11 cellular contexts compared by ENCODE assay signal in the genomic region with DNA sequence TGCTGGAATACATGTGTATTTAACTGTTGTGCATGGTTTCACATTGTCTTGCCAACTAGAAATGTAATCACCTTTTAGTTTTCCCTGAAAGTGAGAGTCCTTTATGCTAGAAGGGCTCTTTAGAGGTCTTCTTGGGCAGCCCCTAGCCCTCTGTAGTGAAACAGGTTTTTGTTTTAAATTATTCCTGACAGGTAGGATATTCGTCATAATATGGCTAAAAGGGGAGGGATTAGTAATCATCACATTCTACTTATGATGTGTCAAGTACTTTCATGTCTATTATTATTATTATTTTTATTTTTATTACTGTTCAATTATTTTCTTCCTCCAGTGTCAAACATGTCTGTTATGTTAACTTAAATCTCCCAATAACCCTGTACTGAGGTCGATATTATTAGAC. TPM values are rescaled to one million over a fixed set of nuclear protein-coding genes. Genes with fewer than 3 reads are reported as not detected.
DNase-seq lines count a peak whose midpoint lies in the region; ATAC-seq and TF ChIP-seq lines count a peak whose summit lies in the region.
"Had no signal": no experiment of that assay in that cellular context is flagged by ENCODE, and none has a peak within 500 bp of the region (broad histone marks: within the 10 kb centered on the region; RNA-seq: fewer than 3 reads in every experiment).

No MANE protein-coding gene starts in this region.

- peaks cover 0 to 7% of the 10 kb centered on the region in 2 donors for H3K4me1 ChIP-seq in breast epithelium
- peaks cover 0 to 94% (median 38%) of the 10 kb centered on the region in 4 donors for H3K4me1 ChIP-seq in tibial artery

- peak overlapping the region; percentile 29 to 38 for H3K27ac ChIP-seq in breast epithelium
- H3K27ac ChIP-seq in tibial artery = peak overlapping the region; percentile 76 to 81

- peaks cover 31% of the 10 kb centered on the region for H3K4me1 Mint-ChIP-seq in MCF 10A (ENCODE audit: insufficient read depth, unreplicated experiment)
- peaks cover 44% of the 10 kb centered on the region for H3K4me1 Mint-ChIP-seq in T-helper 17 cell
- peaks cover 97 to 98% of the 10 kb centered on the region in 2 donors for H3K4me1 Mint-ChIP-seq in immature natural killer cell

- BruUV-seq in MCF 10A (replicated peaks; lab: Mats Ljungman, UMichigan) = no TSS peak

- ATAC-seq in T-helper 17 cell (no peak), GM21447 (IDR thresholded peaks at IDR 0.05; ENCODE audit: unreplicated experiment) (no peak), GM19455 (IDR thresholded peaks at IDR 0.05; ENCODE audit: unreplicated experiment) (no peak)
- ATAC-seq: body of pancreas had no signal

- no peaks in the 10 kb centered on the region for H3K27me3 Mint-ChIP-seq in MCF 10A (ENCODE audit: insufficient read depth, unreplicated experiment)
- H3K27me3 Mint-ChIP-seq in T-helper 17 cell = no peaks in the 10 kb centered on the region
- peaks cover under 1 to 7% (median 2%) of the 10 kb centered on the region in 3 donors for H3K27me3 Mint-ChIP-seq in immature natural killer cell (ENCODE audit: low read depth in 3 of 3)

- intact Hi-C loops in breast epithelium (cut with DNase I; ENCODE audit: low total_unique reads) (no loop called here), MCF 10A (cut with micrococcal nuclease) (no loop called here), tibial artery (cut with DNase I; ENCODE audit: low total_unique reads) (loop anchor here (10.0 kb wide), 1 partner anchor 58 kb away; no protein-coding TSS in a partner anchor)

- TF ChIP-seq POLR2A in breast epithelium (IDR thresholded peaks at IDR 0.05) = no peak
- TF ChIP-seq POLR2A in erythroblast (IDR thresholded peaks at IDR 0.05; ENCODE audit: low read length) = no peak

- no peaks in the 10 kb centered on the region for H3K36me3 ChIP-seq in breast epithelium
- no peaks in the 10 kb centered on the region for H3K36me3 ChIP-seq in tibial artery

- H3K4me3 Mint-ChIP-seq in MCF 10A (ENCODE audit: unreplicated experiment) = no peak overlapping the region
- no peak overlapping the region for H3K4me3 Mint-ChIP-seq in T-helper 17 cell
- H3K4me3 Mint-ChIP-seq in immature natural killer cell = peak overlapping the region in 4 of 5 donors; percentile 23 to 79 (median 70)
- H3K4me3 Mint-ChIP-seq: mesothelial cell of epicardium had no signal

- H3K27ac Mint-ChIP-seq in MCF 10A (ENCODE audit: low read depth, unreplicated experiment) (no peak overlapping the region), T-helper 17 cell (peak overlapping the region; percentile 77), immature natural killer cell (peak overlapping the region; percentile 92 to 96 (median 94))

- TF ChIP-seq CTCF in breast epithelium (IDR thresholded peaks at IDR 0.05) (no peak), MCF 10A (IDR thresholded peaks at IDR 0.05; ENCODE audit: unreplicated experiment) (no peak), tibial artery (IDR thresholded peaks at IDR 0.05) (no peak)

- no peak overlapping the region for H3K4me3 ChIP-seq in breast epithelium
- no peak overlapping the region for H3K4me3 ChIP-seq in tibial artery
- H3K4me3 ChIP-seq: body of pancreas had no signal

- H3K27me3 ChIP-seq in breast epithelium (peaks cover 0 to 19% of the 10 kb centered on the region in 2 donors), tibial artery (no peaks in the 10 kb centered on the region)
- H3K27me3 ChIP-seq: body of pancreas had no signal

- H3K9me3 Mint-ChIP-seq in MCF 10A (ENCODE audit: unreplicated experiment) = no peaks in the 10 kb centered on the region
- no peaks in the 10 kb centered on the region for H3K9me3 Mint-ChIP-seq in immature natural killer cell

- H3K9me3 ChIP-seq in breast epithelium (no peaks in the 10 kb centered on the region), T-helper 17 cell (ENCODE audit: control insufficient read depth, low read length, poor library complexity, severe bottlenecking) (no peaks in the 10 kb centered on the region), tibial artery (no peaks in the 10 kb centered on the region)
- H3K9me3 ChIP-seq: body of pancreas had no signal

- CTCF ChIA-PET in MCF 10A (lab: Yijun Ruan, JAX) = interaction anchor here (0.6 to 4.5 kb wide), 14 partner anchors 13 to 266 kb away, joined by 3 to 40 read pairs (median 4); no protein-coding TSS in a partner anchor

- POLR2A ChIA-PET in MCF 10A (lab: Yijun Ruan, JAX) = interaction anchor here (1.2 to 1.4 kb wide), 2 partner anchors 30 to 60 kb away, joined by 3 to 5 read pairs; no protein-coding TSS in a partner anchor

- H3K36me3 Mint-ChIP-seq in MCF 10A (ENCODE audit: insufficient read depth, unreplicated experiment) = peaks cover 16% of the 10 kb centered on the region
- no peaks in the 10 kb centered on the region for H3K36me3 Mint-ChIP-seq in T-helper 17 cell (ENCODE audit: low read depth)
- H3K36me3 Mint-ChIP-seq in immature natural killer cell = peaks cover 7 to 30% (median 7%) of the 10 kb centered on the region in 3 donors

- DNase-seq in breast epithelium (ENCODE audit: low spot score in 2 of 2) (no peak), MCF 10A (ENCODE audit: unreplicated experiment) (no peak), T-helper 17 cell (no peak), immature natural killer cell (no peak), tibial artery (no peak), erythroblast (lab: John Stamatoyannopoulos, UW) (no peak)
- DNase-seq: body of pancreas, NCI-H526 treated with DMSO at 0.1 percent for 48 hours had no signal

RNA-seq across cellular contexts. Expression of a gene that starts 35.5 kb away (rescaled TPM):
- total RNA-seq in breast epithelium = 100 to 1,000 TPM; 132 to 190 (median 182) TPM
- 224 and 278 TPM in 2 replicates for total RNA-seq in MCF 10A (2022)
- total RNA-seq in T-helper 17 cell = 100 to 1,000 TPM; 344 to 390 TPM
- 1,000 to 10,000 TPM; 1,039 to 1,577 (median 1,568) TPM for polyA plus RNA-seq in immature natural killer cell

Comparison
In these comparisons a context has a peak if more than half of its experiments do, and no peak if none do; other contexts are left out.
1. H3K4me3 Mint-ChIP-seq: peak in immature natural killer cell (4 of 5); none in MCF 10A (single experiment) and T-helper 17 cell (single experiment).